Comparison of ENCODE assay signal across 17 cellular contexts in the genomic region with DNA sequence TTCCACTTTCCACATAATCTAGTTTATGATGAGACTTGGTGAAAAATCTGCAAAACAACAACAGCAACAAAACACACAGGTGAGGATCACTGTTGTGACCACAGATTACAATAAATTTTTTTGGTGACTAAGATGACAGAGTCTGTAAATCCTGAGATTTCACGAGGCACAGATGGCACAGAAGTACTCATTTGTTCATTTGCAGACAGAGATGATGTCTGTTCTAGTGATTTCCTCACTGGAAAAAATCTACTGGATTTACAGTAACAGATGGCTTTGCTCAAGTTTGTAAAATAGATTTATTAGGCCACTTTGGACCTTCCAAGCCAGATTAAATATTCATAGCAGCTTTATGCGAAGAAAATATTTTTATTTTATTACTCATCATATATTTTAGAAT.
"Had no signal": no experiment of that assay in that cellular context is flagged by ENCODE, and none has a peak within 500 bp of the region (broad histone marks: within the 10 kb centered on the region; RNA-seq: fewer than 3 reads in every experiment).

No MANE protein-coding gene starts in this region.

- H3K36me3 ChIP-seq: adrenal gland, thyroid gland had no signal

- H3K4me3 ChIP-seq: adrenal gland, mucosa of descending colon, thyroid gland had no signal

- DNase-seq: activated B cell treated with CpG ODN at 0.5 μM for 24 hours; activated CD4-positive, alpha-beta T cell treated with anti-CD3 and anti-CD28 coated beads for 4 hours; activated CD8-positive, alpha-beta T cell treated with anti-CD3 and anti-CD28 coated beads for 36 hours; activated effector memory CD4-positive, alpha-beta T cell treated with anti-CD3 and anti-CD28 coated beads, Interleukin-2, amount 50 U/mL, for 16 hours; activated T-cell treated with anti-CD3 and anti-CD28 coated beads, Interleukin-2, amount 50 U/mL, for 48 hours; adrenal gland; cerebellar nuclear complex; cortex of kidney; effector CD4-positive, alpha-beta T cell; immature natural killer cell; kidney glomerular epithelial cell; left ventricle myocardium superior; mucosa of descending colon; naive thymus-derived CD8-positive, alpha-beta T cell; stimulated activated CD4-positive, alpha-beta T cell treated with anti-CD3 and anti-CD28 coated beads, Interleukin-2, amount 100 ng/mL, for 24 hours; stimulated activated naive CD4-positive, alpha-beta T cell treated with Interleukin-2 at 50 U/mL for 16 hours; thyroid gland had no signal

- H3K27me3 ChIP-seq: adrenal gland, thyroid gland had no signal

- H3K4me1 ChIP-seq: adrenal gland, thyroid gland had no signal

- H3K9me3 ChIP-seq: thyroid gland had no signal

- H3K27ac ChIP-seq: adrenal gland, thyroid gland had no signal
